ENCODE assay signal across 17 cellular contexts in genomic region chr3:113271594-113272368, GRCh38.
DNase-seq lines count a peak whose midpoint lies in the region; ATAC-seq, FAIRE-seq and TF ChIP-seq lines count a peak whose summit lies in the region.
"Had no signal": no experiment of that assay in that cellular context is flagged by ENCODE, and none has a peak within 500 bp of the region (broad histone marks: within the 10 kb centered on the region; RNA-seq: fewer than 3 reads in every experiment).

No MANE protein-coding gene starts in this region.

- TF ChIP-seq CTCF in BE2C (IDR thresholded peaks at IDR 0.05; ENCODE audit: low read depth, low read length) (no peak), K562 (IDR thresholded peaks at IDR 0.05 in 2 of 3, conservative IDR thresholded peaks at IDR 0.05 in 1 of 3; ENCODE audit: insufficient read depth in 2 of 3, low read depth in 1 of 3, low read length in 3 of 3) (no peak), neural progenitor cell (IDR thresholded peaks at IDR 0.05) (no peak), WTC11 (IDR thresholded peaks at IDR 0.05) (no peak)

- no peak for TF ChIP-seq POLR2A in K562 (conservative IDR thresholded peaks at IDR 0.05)

- no TSS peak for BruUV-seq in K562 (replicated peaks; lab: Mats Ljungman, UMichigan)

- in situ Hi-C loops in K562 (cut with MboI) = loop anchor here (25.0 kb wide), 1 partner anchor 634 kb away; the partner anchor contains the start of gene CCDC80

- FAIRE-seq in K562 (lab: Jason Lieb, UNC) = no peak
- FAIRE-seq: GM12892 had no signal

- H3K9me3 ChIP-seq in BE2C = no peaks in the 10 kb centered on the region
- H3K9me3 ChIP-seq in K562 (replicated peaks; ENCODE audit: control insufficient read depth, insufficient read depth, low read depth, low read length) = no peaks in the 10 kb centered on the region
- no peaks in the 10 kb centered on the region for H3K9me3 ChIP-seq in neural progenitor cell (ENCODE audit: low read depth)

- H2AFZ ChIP-seq in K562 (ENCODE audit: low read depth, low read length) = no peak overlapping the region
- H2AFZ ChIP-seq in neural progenitor cell (replicated peaks) = no peak overlapping the region
- H2AFZ ChIP-seq: GM23248 had no signal

- H3K4me1 Mint-ChIP-seq in neural progenitor cell = peaks cover 82% of the 10 kb centered on the region
- peaks cover 8% of the 10 kb centered on the region for H3K4me1 Mint-ChIP-seq in stimulated activated naive CD8-positive, alpha-beta T cell treated with anti-CD3 and anti-CD28 coated beads, Interleukin-15, amount 100 ng/mL, for 72 hours
- peaks cover 21% of the 10 kb centered on the region for H3K4me1 Mint-ChIP-seq in WTC11

- H3K36me3 ChIP-seq in BE2C (no peaks in the 10 kb centered on the region), K562 (ENCODE audit: control insufficient read depth, insufficient read depth, low read length) (no peaks in the 10 kb centered on the region), neural progenitor cell (peaks cover 6% of the 10 kb centered on the region)

- H3K27me3 Mint-ChIP-seq in neural progenitor cell (ENCODE audit: insufficient read depth, low read depth) = peaks cover 25% of the 10 kb centered on the region
- H3K27me3 Mint-ChIP-seq in stimulated activated naive CD8-positive, alpha-beta T cell treated with anti-CD3 and anti-CD28 coated beads, Interleukin-15, amount 100 ng/mL, for 72 hours = peaks cover 9% of the 10 kb centered on the region
- peaks cover 2% of the 10 kb centered on the region; the same call in 1 of the 2 replicates for H3K27me3 Mint-ChIP-seq in WTC11 (ENCODE audit: low read depth)

- CTCF ChIA-PET in K562 (lab: Yijun Ruan, JAX; ENCODE audit: low intra/inter-chr PET ratio) (no interaction called here), WTC11 (lab: Charles Lee) (interaction anchor here (1.2 to 2.3 kb wide), 2 partner anchors 8 to 16 kb away, joined by 3 to 10 read pairs; no protein-coding TSS in a partner anchor)

- H3K4me2 ChIP-seq in K562 (ENCODE audit: insufficient read depth, low read length) (no peak overlapping the region; the same call in 1 of the 2 replicates), neural progenitor cell (no peak overlapping the region)

- TF ChIP-seq RAD21 in K562 (CRISPR knock-in tag; conservative IDR thresholded peaks at IDR 0.05 in 1 of 2, IDR thresholded peaks at IDR 0.05 in 1 of 2) = no peak

- no peak overlapping the region for H3K9ac ChIP-seq in K562 (ENCODE audit: insufficient read depth in 1 of 2, low read depth in 2 of 2, low read length in 2 of 2)
- no peak overlapping the region for H3K9ac ChIP-seq in neural progenitor cell
- H3K9ac ChIP-seq: GM23248 had no signal

- H3K9me3 Mint-ChIP-seq in neural progenitor cell (no peaks in the 10 kb centered on the region), WTC11 (no peaks in the 10 kb centered on the region)
- no peaks in the 10 kb centered on the region for H3K9me3 Mint-ChIP-seq in stimulated activated naive CD8-positive, alpha-beta T cell treated with anti-CD3 and anti-CD28 coated beads, Interleukin-15, amount 100 ng/mL, for 72 hours
- H3K9me3 Mint-ChIP-seq: CD4-positive, CD25-positive, alpha-beta regulatory T cell had no signal

- peaks cover 29% of the 10 kb centered on the region for H3F3A ChIP-seq in neural progenitor cell (ENCODE audit: low read depth)

- H3K27ac Mint-ChIP-seq in neural progenitor cell (peak overlapping the region; percentile 46), WTC11 (no peak overlapping the region)
- peak overlapping the region in 1 of 2 donors; percentile 31 for H3K27ac Mint-ChIP-seq in stimulated activated naive CD8-positive, alpha-beta T cell treated with anti-CD3 and anti-CD28 coated beads, Interleukin-15, amount 100 ng/mL, for 72 hours
- H3K27ac Mint-ChIP-seq: CD4-positive, CD25-positive, alpha-beta regulatory T cell had no signal

- H4K20me1 ChIP-seq in K562 (replicated peaks; ENCODE audit: control insufficient read depth, insufficient read depth, low read length) = no peaks in the 10 kb centered on the region
- H4K20me1 ChIP-seq in neural progenitor cell (ENCODE audit: low read depth) = peaks cover 18% of the 10 kb centered on the region

- H3K79me2 ChIP-seq in K562 (ENCODE audit: control insufficient read depth, insufficient read depth, low read length) = no peaks in the 10 kb centered on the region
- H3K79me2 ChIP-seq in neural progenitor cell (ENCODE audit: low read depth) = no peaks in the 10 kb centered on the region

- 5% methylated on average over 8 of the region's 8 CpGs for WGBS in K562 (ENCODE audit: insufficient coverage, low coverage, missing lambda C conversion rate)

- H3K4me1 ChIP-seq in BE2C (peaks cover 9% of the 10 kb centered on the region), K562 (replicated peaks in 1 of 2; ENCODE audit: control insufficient read depth in 2 of 2, insufficient read depth in 2 of 2, low read length in 2 of 2) (peaks cover 8 to 14% of the 10 kb centered on the region in 2 experiments; a peak in 4 of 5 replicates), neural progenitor cell (peaks cover 43% of the 10 kb centered on the region)

- H3K4me3 ChIP-seq in BE2C (ENCODE audit: low read depth, low read length) (no peak overlapping the region), K562 (no peak overlapping the region), neural progenitor cell (no peak overlapping the region)
- H3K4me3 ChIP-seq: GM23248 had no signal

- no peaks in the 10 kb centered on the region for H3K9me1 ChIP-seq in K562 (ENCODE audit: control insufficient read depth, insufficient read depth, low read length)

- H3K36me3 Mint-ChIP-seq in neural progenitor cell (peaks cover 72% of the 10 kb centered on the region), WTC11 (no peaks in the 10 kb centered on the region)
- H3K36me3 Mint-ChIP-seq: CD4-positive, CD25-positive, alpha-beta regulatory T cell had no signal

- H3K27ac ChIP-seq in K562 (ENCODE audit: extremely low read depth, low read depth, low read length) (no peak overlapping the region), neural progenitor cell (no peak overlapping the region)
- H3K27ac ChIP-seq: GM23248, HL-60 had no signal

- intact Hi-C loops in K562 (cut with micrococcal nuclease) = no loop called here

- POLR2A ChIA-PET in K562 (lab: Yijun Ruan, JAX) (interaction anchor here (0.7 kb wide), 1 partner anchor 19 kb away, joined by 3 read pairs; no protein-coding TSS in a partner anchor), WTC11 (lab: Charles Lee) (no interaction called here)

- H3K27me3 ChIP-seq in BE2C (no peaks in the 10 kb centered on the region), K562 (ENCODE audit: control insufficient read depth in 2 of 2, insufficient read depth in 2 of 2, low read length in 2 of 2) (peaks cover 0 to 65% of the 10 kb centered on the region in 2 experiments; a peak in 2 of 5 replicates), neural progenitor cell (no peaks in the 10 kb centered on the region)

- TF ChIP-seq EP300 in K562 (IDR thresholded peaks at IDR 0.05; ENCODE audit: low read length) = no peak

- peak overlapping the region; percentile 51 for H3K4me3 Mint-ChIP-seq in neural progenitor cell
- no peak overlapping the region for H3K4me3 Mint-ChIP-seq in stimulated activated naive CD8-positive, alpha-beta T cell treated with anti-CD3 and anti-CD28 coated beads, Interleukin-15, amount 100 ng/mL, for 72 hours
- no peak overlapping the region for H3K4me3 Mint-ChIP-seq in WTC11
- H3K4me3 Mint-ChIP-seq: CD4-positive, CD25-positive, alpha-beta regulatory T cell had no signal

- peak; percentile 21; the same call in 1 of the 3 replicates for ATAC-seq in K562
- no peak for ATAC-seq in stimulated activated naive CD8-positive, alpha-beta T cell treated with anti-CD3 and anti-CD28 coated beads, Interleukin-15, amount 100 ng/mL, for 72 hours
- ATAC-seq in WTC11 = no peak

- DNase-seq in BE2C (peak; percentile 29), NCI-H146 (lab: John Stamatoyannopoulos, UW) (peak; percentile 58), K562 (ENCODE audit: extremely low read depth in 1 of 4, low spot score in 3 of 4) (peak in 3 of 4 experiments; percentile 5 to 29 (median 23)), neural progenitor cell (ENCODE audit: low spot score) (no peak), WTC11 (ENCODE audit: low spot score) (no peak), T-helper 1 cell (no peak)
- no peak for DNase-seq in stimulated activated naive CD8-positive, alpha-beta T cell treated with anti-CD3 and anti-CD28 coated beads, Interleukin-15, amount 100 ng/mL, for 72 hours
- DNase-seq: AML-193; Calu3; CD4-positive, CD25-positive, alpha-beta regulatory T cell; DMS79 treated with DMSO at 0.1 percent for 48 hours; GDM1; GM23248; NCI-H1092; NCI-H187 treated with DMSO at 0.1 percent for 48 hours had no signal

TF ChIP-seq in K562, 482 proteins besides CTCF, POLR2A, EP300 and RAD21 (continues in another document):
- TF ChIP-seq PTTG1 (tag; IDR thresholded peaks at IDR 0.05; ENCODE audit: low read depth) (no peak), ZBTB26 (CRISPR knock-in tag; IDR thresholded peaks at IDR 0.05) (no peak), PPARD (CRISPR knock-in tag; IDR thresholded peaks at IDR 0.05) (no peak), CBFA2T3 (IDR thresholded peaks at IDR 0.05) (peak; percentile 60), NFE2 (IDR thresholded peaks at IDR 0.05; ENCODE audit: low read depth) (no peak), TAL1 (IDR thresholded peaks at IDR 0.05) (peak; percentile 44)

TF ChIP-seq in WTC11, 78 proteins besides CTCF, POLR2A, EP300 and RAD21 (continues in another document):
- no peak for TF ChIP-seq HMGA2 (CRISPR knock-in tag; IDR thresholded peaks at IDR 0.05)
- no peak for TF ChIP-seq ZNF121 (CRISPR knock-in tag; IDR thresholded peaks at IDR 0.05)
- no peak for TF ChIP-seq SP1 (CRISPR knock-in tag; conservative IDR thresholded peaks at IDR 0.05)
- no peak for TF ChIP-seq E2F4 (CRISPR knock-in tag; IDR thresholded peaks at IDR 0.05; ENCODE audit: borderline replicate concordance, low read depth)

Comparison
In these comparisons a context has a peak if more than half of its experiments do, and no peak if none do; other contexts are left out.
1. DNase-seq: peak in BE2C (single experiment), NCI-H146 (single experiment) and K562 (3 of 4); none in neural progenitor cell (single experiment), stimulated activated naive CD8-positive, alpha-beta T cell treated with anti-CD3 and anti-CD28 coated beads, Interleukin-15, amount 100 ng/mL, for 72 hours (0 of 2), WTC11 (single experiment) and T-helper 1 cell (0 of 5).